In the genomic region with DNA sequence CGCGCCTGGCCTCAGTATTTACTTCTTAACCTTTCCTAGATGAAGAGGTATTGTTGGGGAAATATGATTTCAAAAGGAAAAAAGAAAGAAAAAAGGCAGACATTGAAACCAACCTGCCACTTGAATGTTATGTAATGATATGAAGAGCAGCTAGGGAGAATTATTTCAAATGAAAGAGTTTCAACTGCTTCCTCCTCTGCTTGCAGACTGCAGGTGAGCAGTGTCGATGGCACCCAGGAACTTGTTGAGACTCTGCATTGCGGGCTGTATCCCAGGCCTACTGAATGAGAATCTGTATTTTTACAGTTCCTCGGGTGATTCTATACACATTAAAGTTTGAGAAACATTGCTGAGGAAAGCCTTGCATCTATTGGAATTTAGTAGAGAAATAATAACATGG, we compare ENCODE assay signal across 14 cellular contexts.
"Had no signal": no experiment of that assay in that cellular context is flagged by ENCODE, and none has a peak within 500 bp of the region (broad histone marks: within the 10 kb centered on the region; RNA-seq: fewer than 3 reads in every experiment).

No MANE protein-coding gene starts in this region.

- H3K27ac ChIP-seq: testis had no signal

- H3K36me3 Mint-ChIP-seq: naive B cell had no signal

- H3K4me3 ChIP-seq: testis had no signal

- H3K9me3 ChIP-seq: SK-N-SH, testis had no signal

- DNase-seq: activated B cell treated with CpG ODN at 0.5 μM for 24 hours; activated T-cell treated with anti-CD3 and anti-CD28 coated beads, Interleukin-2, amount 50 U/mL, for 1 hour; central memory CD4-positive, alpha-beta T cell; erythroblast; naive B cell; occipital lobe; Right ventricle myocardium superior; SK-N-SH; stimulated activated CD4-positive, alpha-beta T cell treated with anti-CD3 and anti-CD28 coated beads, Interleukin-2, amount 100 ng/mL, for 48 hours; testis had no signal

- H3K27me3 ChIP-seq: testis had no signal

- H3K27ac Mint-ChIP-seq: activated B cell treated with CpG ODN at 0.5 μM for 24 hours; activated CD4-positive, alpha-beta T cell treated with anti-CD3 and anti-CD28 coated beads, Interleukin-2, amount 10 ng/mL, durations not matched to agents 24 days and 14 days; dendritic cell treated with granulocyte-macrophage colony-stimulating factor and Interleukin-4, amounts not matched to agents 40 ng/mL and 50 ng/mL, for 4 days; stimulated activated naive CD8-positive, alpha-beta T cell treated with anti-CD3 and anti-CD28 coated beads, Interleukin-15, Interleukin-2, amounts not matched to agents 100 ng/mL and 50 ng/mL, for 24 hours had no signal

- H3K4me3 Mint-ChIP-seq: activated B cell treated with CpG ODN at 0.5 μM for 24 hours; activated CD4-positive, alpha-beta T cell treated with anti-CD3 and anti-CD28 coated beads, Interleukin-2, amount 10 ng/mL, durations not matched to agents 24 days and 14 days; dendritic cell treated with granulocyte-macrophage colony-stimulating factor and Interleukin-4, amounts not matched to agents 40 ng/mL and 50 ng/mL, for 4 days; naive B cell; stimulated activated naive CD8-positive, alpha-beta T cell treated with anti-CD3 and anti-CD28 coated beads, Interleukin-15, Interleukin-2, amounts not matched to agents 100 ng/mL and 50 ng/mL, for 24 hours had no signal

- H3K27me3 Mint-ChIP-seq: activated B cell treated with CpG ODN at 0.5 μM for 24 hours had no signal

- H3K4me1 ChIP-seq: testis had no signal

- H3K9me3 Mint-ChIP-seq: activated B cell treated with CpG ODN at 0.5 μM for 24 hours; dendritic cell treated with granulocyte-macrophage colony-stimulating factor and Interleukin-4, amounts not matched to agents 40 ng/mL and 50 ng/mL, for 4 days; naive B cell; stimulated activated naive CD8-positive, alpha-beta T cell treated with anti-CD3 and anti-CD28 coated beads, Interleukin-15, Interleukin-2, amounts not matched to agents 100 ng/mL and 50 ng/mL, for 24 hours had no signal

- ATAC-seq: sciatic nerve had no signal
